ENCODE assay signal across 8 cellular contexts in genomic region chr3:132416807-132417694, GRCh38. TPM values are rescaled to one million over a fixed set of nuclear protein-coding genes. Genes with fewer than 3 reads are reported as not detected.
DNase-seq lines count a peak whose midpoint lies in the region; ATAC-seq and TF ChIP-seq lines count a peak whose summit lies in the region.

Gene DNAJC13, plus strand, starts transcription at chr3:132417502. Its CDS starts 17,049 bp downstream, at chr3:132434551.

- H3K4me3 Mint-ChIP-seq in WTC11 (peak within 1 kb of the TSS; percentile 100), immature natural killer cell (peak within 1 kb of the TSS; percentile 94 to 99 (median 98))

- peak within 1 kb of the TSS; percentile 68 to 74 for H3K4me3 ChIP-seq in cardiac fibroblast (replicated peaks in 1 of 2; ENCODE audit: low read depth in 2 of 2, low read length in 2 of 2)
- peak within 1 kb of the TSS; percentile 94 for H3K4me3 ChIP-seq in smooth muscle cell

- H3K4me1 Mint-ChIP-seq in WTC11 = peaks cover 14% of the 10 kb centered on the region
- H3K4me1 Mint-ChIP-seq in immature natural killer cell = peaks cover 17 to 38% of the 10 kb centered on the region in 2 donors

- H3K4me1 ChIP-seq in smooth muscle cell (ENCODE audit: low read depth) = peaks cover 18% of the 10 kb centered on the region

- peak within 1 kb of the TSS; percentile 69 for H2AFZ ChIP-seq in smooth muscle cell (ENCODE audit: low read depth)

- CTCF ChIA-PET in WTC11 (lab: Charles Lee) = interaction anchor here (0.7 to 1.8 kb wide), 9 partner anchors 18 to 243 kb away, joined by 3 to 7 read pairs (median 4); partner anchors contain the start of genes ACAD11 and UBA5

- TF ChIP-seq CTCF in WTC11 (IDR thresholded peaks at IDR 0.05) (no peak), cardiac fibroblast (IDR thresholded peaks at IDR 0.05; ENCODE audit: low read depth, low read length) (no peak), smooth muscle cell (IDR thresholded peaks at IDR 0.05; ENCODE audit: borderline replicate concordance, insufficient read depth, poor library complexity, severe bottlenecking) (no peak)

- no peaks in the 10 kb centered on the region for H3K9me3 ChIP-seq in smooth muscle cell (replicated peaks; ENCODE audit: low read depth)

- peaks cover 43% of the 10 kb centered on the region for H3K79me2 ChIP-seq in smooth muscle cell (ENCODE audit: low read depth)

- H3K27me3 ChIP-seq in smooth muscle cell (ENCODE audit: low read depth) = no peaks in the 10 kb centered on the region

- in situ Hi-C loops in GM18951 (cut with MboI; ENCODE audit: low sequenced_read_pairs, unreplicated experiment) = no loop called here

- peak; percentile 75 for TF ChIP-seq POLR2A in GM18951 (IDR thresholded peaks at IDR 0.05; ENCODE audit: extremely low read depth, insufficient read depth, insufficient read length)

- H3K9me3 Mint-ChIP-seq in WTC11 (no peaks in the 10 kb centered on the region), immature natural killer cell (no peaks in the 10 kb centered on the region)

- H3K27ac ChIP-seq in smooth muscle cell (ENCODE audit: low read depth) = peak within 1 kb of the TSS; percentile 88

- H3K27me3 Mint-ChIP-seq in WTC11 (ENCODE audit: low read depth) (peaks cover 21% of the 10 kb centered on the region), immature natural killer cell (ENCODE audit: low read depth in 3 of 3) (peaks cover 3 to 7% (median 7%) of the 10 kb centered on the region in 3 donors)

- peaks cover 3% of the 10 kb centered on the region; the same call in 1 of the 2 replicates for H3K36me3 Mint-ChIP-seq in WTC11
- no peaks in the 10 kb centered on the region for H3K36me3 Mint-ChIP-seq in immature natural killer cell

- H3K36me3 ChIP-seq in smooth muscle cell (ENCODE audit: low read depth) = no peaks in the 10 kb centered on the region

- H3K4me2 ChIP-seq in smooth muscle cell = peak within 1 kb of the TSS; percentile 98

- WGBS in smooth muscle cell (ENCODE audit: low lambda C conversion rate) = 2% methylated on average over 45 of the region's 63 CpGs

- peak within 1 kb of the TSS; percentile 92 for H3K9ac ChIP-seq in smooth muscle cell (ENCODE audit: low read depth)

- peak; percentile 97 for DNase-seq in AG08396 (ENCODE audit: low spot score)
- peak; percentile 86 for DNase-seq in NCI-H2227 treated with DMSO at 0.1 percent for 48 hours (lab: John Stamatoyannopoulos, UW)
- peak; percentile 89 for DNase-seq in WTC11 (ENCODE audit: low spot score)
- DNase-seq in cardiac fibroblast (ENCODE audit: low read depth in 2 of 2) = peak; percentile 95 to 97
- peak; percentile 90 to 92 (median 91) for DNase-seq in immature natural killer cell
- DNase-seq in smooth muscle cell (lab: John Stamatoyannopoulos, UW; ENCODE audit: unreplicated experiment) = peak; percentile 87

- H3K27ac Mint-ChIP-seq in WTC11 = peak within 1 kb of the TSS; percentile 99
- H3K27ac Mint-ChIP-seq in immature natural killer cell = peak within 1 kb of the TSS; percentile 91 to 99 (median 96)

- ATAC-seq in HG03175 (IDR thresholded peaks at IDR 0.05; ENCODE audit: unreplicated experiment) (peak; percentile 93), WTC11 (peak; percentile 91)

- POLR2A ChIA-PET in WTC11 (lab: Charles Lee) = interaction anchor here (0.8 to 1.8 kb wide), 3 partner anchors 21 to 35 kb away, joined by 3 to 12 read pairs (median 3); no protein-coding TSS in a partner anchor

- H4K20me1 ChIP-seq in smooth muscle cell (ENCODE audit: low read depth) = peaks cover 23% of the 10 kb centered on the region

- peaks cover 7% of the 10 kb centered on the region for H3F3A ChIP-seq in smooth muscle cell (ENCODE audit: low read depth)

TF ChIP-seq in WTC11, 78 proteins besides CTCF, POLR2A, EP300 and RAD21:
- 0 out of 2 replicates have a peak, but pooled peaks have one; percentile 33 for TF ChIP-seq MYBL2 (CRISPR knock-in tag; IDR thresholded peaks at IDR 0.05)
- TF ChIP-seq SP1 (CRISPR knock-in tag; conservative IDR thresholded peaks at IDR 0.05) = peak; percentile 94
- peak; percentile 96 for TF ChIP-seq USF1 (CRISPR knock-in tag; IDR thresholded peaks at IDR 0.05)
- no peak for TF ChIP-seq CDX4 (CRISPR knock-in tag; IDR thresholded peaks at IDR 0.05; ENCODE audit: borderline replicate concordance)
- TF ChIP-seq USF2 (CRISPR knock-in tag; IDR thresholded peaks at IDR 0.05) = peak; percentile 98
- TF ChIP-seq FOXP1 (CRISPR knock-in tag; IDR thresholded peaks at IDR 0.05; ENCODE audit: borderline replicate concordance) = peak; percentile 68; the same call in 1 of the 2 replicates
TF ChIP-seq in WTC11: peak in this region for 5.

RNA-seq across cellular contexts. Expression of gene DNAJC13, which starts in this region (rescaled TPM):
- total RNA-seq in WTC11 (2021) (23.8 to 28.5 TPM (median 25.0 TPM) in 3 replicates), smooth muscle cell (47.9 and 69.3 TPM in 2 replicates)
- polyA plus RNA-seq in immature natural killer cell (10 to 100 TPM in 1 of 3 donors, 1 to 10 TPM in 2; 3.8 to 11.9 (median 5.1) TPM), smooth muscle cell (11.1 and 12.7 TPM in 2 replicates)

Comparison
In these comparisons a context has a peak if more than half of its experiments do, and no peak if none do; other contexts are left out.
1. Peak in every context shown above with its lines: DNase-seq, ATAC-seq, H3K4me3 ChIP-seq and H3K27ac ChIP-seq.